Comparison of ENCODE assay signal across 2 cellular contexts in genomic region chr1:18294437-18295176, GRCh38.
TF ChIP-seq lines count a peak whose summit lies in the region.

No MANE protein-coding gene starts in this region.

TF ChIP-seq in HepG2, 621 proteins besides CTCF, POLR2A, EP300 and RAD21:
- TF ChIP-seq FOSL2 (CRISPR knock-in tag; IDR thresholded peaks at IDR 0.05) (no peak), CREM (IDR thresholded peaks at IDR 0.05) (no peak), CREM (CRISPR knock-in tag; IDR thresholded peaks at IDR 0.05) (no peak), ZFP1 (CRISPR knock-in tag; IDR thresholded peaks at IDR 0.05) (no peak), IKZF1 (IDR thresholded peaks at IDR 0.05) (no peak), ZNF768 (CRISPR knock-in tag; IDR thresholded peaks at IDR 0.05) (peak; percentile 87), KLF11 (CRISPR knock-in tag; IDR thresholded peaks at IDR 0.05) (no peak), ZNF30 (CRISPR knock-in tag; IDR thresholded peaks at IDR 0.05) (no peak), CENPBD1 (CRISPR knock-in tag; IDR thresholded peaks at IDR 0.05; ENCODE audit: borderline replicate concordance, low read depth) (no peak)

TF ChIP-seq in K562, 482 proteins besides CTCF, POLR2A, EP300 and RAD21:
- TF ChIP-seq TGIF2 (CRISPR knock-in tag; IDR thresholded peaks at IDR 0.05) (no peak), EP400 (IDR thresholded peaks at IDR 0.05) (no peak), ZNF263 (CRISPR knock-in tag; IDR thresholded peaks at IDR 0.05; ENCODE audit: borderline replicate concordance) (no peak), BRD9 (IDR thresholded peaks at IDR 0.05; ENCODE audit: low read depth, partially characterized antibody) (no peak), TCF3 (CRISPR knock-in tag; IDR thresholded peaks at IDR 0.05) (no peak), PATZ1 (CRISPR knock-in tag; IDR thresholded peaks at IDR 0.05; ENCODE audit: borderline replicate concordance) (no peak), NFIC (IDR thresholded peaks at IDR 0.05) (no peak), THAP7 (CRISPR knock-in tag; IDR thresholded peaks at IDR 0.05) (no peak), FOS (IDR thresholded peaks at IDR 0.05; ENCODE audit: extremely low read depth, insufficient read length) (no peak), ETS1 (conservative IDR thresholded peaks at IDR 0.05; ENCODE audit: control insufficient read depth, low read depth, low read length) (no peak), RBM25 (IDR thresholded peaks at IDR 0.05; ENCODE audit: low read depth, low read length, severe bottlenecking) (peak; percentile 60), ZNF780A (CRISPR knock-in tag; IDR thresholded peaks at IDR 0.05) (no peak), FOXA3 (CRISPR knock-in tag; conservative IDR thresholded peaks at IDR 0.05 in 1 of 2, IDR thresholded peaks at IDR 0.05 in 1 of 2) (no peak), ZNF184 (CRISPR knock-in tag; IDR thresholded peaks at IDR 0.05) (no peak), ZFP36 (IDR thresholded peaks at IDR 0.05; ENCODE audit: low read depth, low read length, partially characterized antibody) (peak; percentile 61), IRF2 (CRISPR knock-in tag; IDR thresholded peaks at IDR 0.05) (no peak), ZNF561 (CRISPR knock-in tag; conservative IDR thresholded peaks at IDR 0.05) (no peak)
